14 cellular contexts compared by ENCODE assay signal in the genomic region with DNA sequence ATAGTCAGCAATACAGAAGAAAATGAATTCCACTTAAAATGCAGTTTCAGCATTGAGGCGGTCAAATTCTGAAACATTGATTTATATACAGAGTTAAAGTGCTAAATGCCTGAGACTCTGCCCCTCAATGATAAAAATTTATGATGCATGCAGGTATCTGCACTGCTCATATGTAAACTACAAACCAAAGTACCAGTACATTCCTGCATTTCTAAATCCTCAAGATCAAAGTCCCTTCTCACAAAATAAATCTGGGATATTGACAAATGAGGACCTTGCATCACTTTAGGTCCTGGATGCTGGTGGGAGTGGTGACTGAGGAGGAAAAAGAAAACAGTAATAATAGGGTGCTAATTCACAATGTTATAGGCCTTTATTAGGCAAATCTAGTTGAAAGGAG.
DNase-seq lines count a peak whose midpoint lies in the region; ATAC-seq and TF ChIP-seq lines count a peak whose summit lies in the region.
"Had no signal": no experiment of that assay in that cellular context is flagged by ENCODE, and none has a peak within 500 bp of the region (broad histone marks: within the 10 kb centered on the region; RNA-seq: fewer than 3 reads in every experiment).

No MANE protein-coding gene starts in this region.

- WGBS in hepatocyte (ENCODE audit: low lambda C conversion rate, missing lambda C conversion rate) = 92% methylated on average over 1 of the region's 1 CpG
- WGBS in sigmoid colon, 2 donors = 67 to 97% methylated on average over 1 of the region's 1 CpG
- 97 to 100% (median 97%) methylated on average over 1 of the region's 1 CpG for WGBS in ovary, 3 donors

- DNase-seq in Calu3 (no peak), Peyer's patch (no peak), hepatocyte (ENCODE audit: low spot score) (no peak), sigmoid colon (no peak), DMS79 (lab: John Stamatoyannopoulos, UW) (no peak), NCI-H2081 treated with DMSO at 0.1 percent for 48 hours (lab: John Stamatoyannopoulos, UW) (no peak), ovary (no peak)
- DNase-seq: activated T-cell treated with anti-CD3 and anti-CD28 coated beads, Interleukin-2, amount 50 U/mL, for 24 hours; left ventricle myocardium superior; NCI-H1694; stimulated activated CD4-positive, alpha-beta T cell treated with anti-CD3 and anti-CD28 coated beads, Interleukin-2, amount 100 ng/mL, for 24 hours had no signal

- H3K4me1 ChIP-seq in Peyer's patch = peaks cover 0 to 7% (median 2%) of the 10 kb centered on the region in 4 donors
- H3K4me1 ChIP-seq in hepatocyte (ENCODE audit: insufficient read depth) = peaks cover 5% of the 10 kb centered on the region
- peaks cover 0 to 11% (median 3%) of the 10 kb centered on the region in 4 donors for H3K4me1 ChIP-seq in sigmoid colon
- H3K4me1 ChIP-seq in ovary (ENCODE audit: insufficient read depth) = peaks cover 1% of the 10 kb centered on the region

- peak overlapping the region; percentile 81 for H3K27ac Mint-ChIP-seq in Calu3 (ENCODE audit: unreplicated experiment)
- H3K27ac Mint-ChIP-seq: activated naive CD4-positive, alpha-beta T cell treated with anti-CD3 and anti-CD28 coated beads, Interleukin-2, amount 50 U/mL, for 72 hours had no signal

- no TSS peak for BruUV-seq in Calu3 (replicated peaks; lab: Mats Ljungman, UMichigan)

- H3K4me1 Mint-ChIP-seq in Calu3 (ENCODE audit: low read depth, unreplicated experiment) = peaks cover 26% of the 10 kb centered on the region

- no peaks in the 10 kb centered on the region for H4K20me1 ChIP-seq in hepatocyte (ENCODE audit: insufficient read depth, poor library complexity, severe bottlenecking)

- H3K27me3 Mint-ChIP-seq in Calu3 (ENCODE audit: unreplicated experiment) = no peaks in the 10 kb centered on the region
- H3K27me3 Mint-ChIP-seq: activated T-cell treated with anti-CD3 and anti-CD28 coated beads, Interleukin-2, amount 50 U/mL, for 24 hours had no signal

- no peaks in the 10 kb centered on the region for H3K9me2 ChIP-seq in hepatocyte (replicated peaks; ENCODE audit: insufficient read depth)

- no peak overlapping the region for H3K4me3 Mint-ChIP-seq in Calu3 (ENCODE audit: low read depth, unreplicated experiment)
- H3K4me3 Mint-ChIP-seq: activated T-cell treated with anti-CD3 and anti-CD28 coated beads, Interleukin-2, amount 50 U/mL, for 24 hours; nephron had no signal

- H3K79me2 ChIP-seq in hepatocyte = no peaks in the 10 kb centered on the region

- H3K27me3 ChIP-seq in Peyer's patch = no peaks in the 10 kb centered on the region
- no peaks in the 10 kb centered on the region for H3K27me3 ChIP-seq in hepatocyte
- H3K27me3 ChIP-seq in sigmoid colon = no peaks in the 10 kb centered on the region
- H3K27me3 ChIP-seq in ovary = no peaks in the 10 kb centered on the region

- no peak for TF ChIP-seq CTCF in Calu3 (IDR thresholded peaks at IDR 0.05; ENCODE audit: unreplicated experiment)
- no peak for TF ChIP-seq CTCF in Peyer's patch (IDR thresholded peaks at IDR 0.05)
- TF ChIP-seq CTCF in hepatocyte (IDR thresholded peaks at IDR 0.05; ENCODE audit: poor library complexity) = no peak
- no peak for TF ChIP-seq CTCF in sigmoid colon (IDR thresholded peaks at IDR 0.05)
- TF ChIP-seq CTCF in ovary (IDR thresholded peaks at IDR 0.05) = no peak

- TF ChIP-seq EP300 in sigmoid colon (IDR thresholded peaks at IDR 0.05) (no peak), ovary (IDR thresholded peaks at IDR 0.05) (no peak)

- intact Hi-C loops in Calu3 (cut with micrococcal nuclease; ENCODE audit: unreplicated experiment) = loop anchor here (2.0 kb wide), 1 partner anchor 246 kb away; no protein-coding TSS in a partner anchor
- intact Hi-C loops in sigmoid colon (cut with DNase I) = no loop called here
- intact Hi-C loops in ovary (cut with DNase I) = no loop called here

- TF ChIP-seq POLR2A in Peyer's patch (IDR thresholded peaks at IDR 0.05) (no peak), sigmoid colon (IDR thresholded peaks at IDR 0.05) (no peak), ovary (IDR thresholded peaks at IDR 0.05) (no peak)

- no peaks in the 10 kb centered on the region for H3K36me3 Mint-ChIP-seq in Calu3 (ENCODE audit: insufficient read depth, unreplicated experiment)
- H3K36me3 Mint-ChIP-seq: activated naive CD4-positive, alpha-beta T cell treated with anti-CD3 and anti-CD28 coated beads, Interleukin-2, amount 50 U/mL, for 72 hours had no signal

- no peak overlapping the region for H2AFZ ChIP-seq in hepatocyte

- H3K4me3 ChIP-seq in Peyer's patch (no peak overlapping the region), hepatocyte (no peak overlapping the region), sigmoid colon (no peak overlapping the region), ovary (no peak overlapping the region)

- H3K36me3 ChIP-seq in Peyer's patch (no peaks in the 10 kb centered on the region), hepatocyte (replicated peaks; ENCODE audit: insufficient read depth, low read depth) (no peaks in the 10 kb centered on the region), sigmoid colon (peaks cover 0 to 48% (median 0%) of the 10 kb centered on the region in 4 donors), ovary (no peaks in the 10 kb centered on the region)

- CTCF ChIA-PET in Calu3 (lab: Charles Lee) = interaction anchor here (0.6 to 2.3 kb wide), 2 partner anchors 15 to 246 kb away, joined by 10 to 11 read pairs; no protein-coding TSS in a partner anchor

- H3K4me2 ChIP-seq in hepatocyte = no peak overlapping the region

- H3K27ac ChIP-seq in Peyer's patch (peak overlapping the region in 3 of 4 donors; percentile 4 to 51 (median 38)), hepatocyte (peak overlapping the region; percentile 60), sigmoid colon (peak overlapping the region; percentile 6 to 41 (median 21)), ovary (no peak overlapping the region)

- H3K9me3 ChIP-seq in Peyer's patch (no peaks in the 10 kb centered on the region), hepatocyte (ENCODE audit: low read depth) (no peaks in the 10 kb centered on the region), sigmoid colon (no peaks in the 10 kb centered on the region), ovary (no peaks in the 10 kb centered on the region)

- ATAC-seq in GM21717 (IDR thresholded peaks at IDR 0.05; ENCODE audit: unreplicated experiment) = no peak

- H3K9me3 Mint-ChIP-seq in Calu3 (ENCODE audit: low read depth, unreplicated experiment) = no peaks in the 10 kb centered on the region
- H3K9me3 Mint-ChIP-seq: activated naive CD4-positive, alpha-beta T cell treated with anti-CD3 and anti-CD28 coated beads, Interleukin-2, amount 50 U/mL, for 72 hours; activated T-cell treated with anti-CD3 and anti-CD28 coated beads, Interleukin-2, amount 50 U/mL, for 24 hours; nephron had no signal

Comparison
In these comparisons a context has a peak if more than half of its experiments do, and no peak if none do; other contexts are left out.
1. H3K27ac ChIP-seq: peak in Peyer's patch (3 of 4), hepatocyte (single experiment) and sigmoid colon (4 of 4); none in ovary (0 of 2).